13 cellular contexts compared by ENCODE assay signal in the genomic region with DNA sequence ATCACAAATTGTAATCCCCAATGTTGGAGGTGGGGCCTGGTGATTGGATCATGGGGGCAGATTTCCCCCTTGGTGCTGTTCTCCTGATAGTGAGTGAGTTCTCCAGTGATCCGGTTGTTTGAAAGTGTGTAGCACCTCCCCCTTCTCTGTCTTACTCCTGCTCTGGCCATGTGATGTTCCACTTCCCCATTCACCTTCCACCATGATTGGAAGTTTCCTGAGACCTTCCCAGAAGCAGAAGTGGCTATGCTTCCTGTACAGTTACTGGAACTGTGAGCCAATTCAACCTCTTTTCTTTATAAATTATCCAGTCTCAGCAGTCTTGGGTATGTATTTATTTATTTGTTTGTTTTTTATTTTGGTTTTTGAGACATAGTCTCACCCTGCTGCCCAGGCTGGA.
DNase-seq lines count a peak whose midpoint lies in the region; TF ChIP-seq lines count a peak whose summit lies in the region.
"Had no signal": no experiment of that assay in that cellular context is flagged by ENCODE, and none has a peak within 500 bp of the region (broad histone marks: within the 10 kb centered on the region; RNA-seq: fewer than 3 reads in every experiment).

No MANE protein-coding gene starts in this region.

- H3K9me3 ChIP-seq in neutrophil: no peaks in the 10 kb centered on the region
- H3K9me3 ChIP-seq: A549, BE2C had no signal

- H3K27ac ChIP-seq in neutrophil: peak overlapping the region; percentile 59
- H3K27ac ChIP-seq: A549 had no signal

- H3K4me1 ChIP-seq in neutrophil (ENCODE audit: control insufficient read depth in 1 of 2, insufficient read depth in 1 of 2, low read depth in 1 of 2, low read length in 1 of 2): peaks cover 37 to 43% of the 10 kb centered on the region in 2 experiments
- H3K4me1 ChIP-seq: A549, BE2C had no signal

- H3K4me3 ChIP-seq in neutrophil (ENCODE audit: low read depth in 1 of 2, low read length in 1 of 2): peak overlapping the region in 1 of 2 experiments; percentile 24
- H3K4me3 ChIP-seq: A549, GM23338 had no signal

- peaks cover 8% of the 10 kb centered on the region for H3K27me3 ChIP-seq in neutrophil
- H3K27me3 ChIP-seq: BE2C had no signal

- no peaks in the 10 kb centered on the region for H3K36me3 ChIP-seq in neutrophil
- H3K36me3 ChIP-seq: BE2C had no signal

- in situ Hi-C loops in KBM-7 (cut with MboI; ENCODE audit: low pct_unique_long_range_greater_than_20kb, low sequenced_read_pairs): no loop called here

- DNase-seq in GF-D8 (lab: John Stamatoyannopoulos, UW): peak; percentile 65
- DNase-seq in KBM-7: peak; percentile 31
- peak; percentile 59 for DNase-seq in MV-4-11 (lab: John Stamatoyannopoulos, UW)
- no peak for DNase-seq in NCI-H510A treated with DMSO at 0.1 percent for 48 hours (lab: John Stamatoyannopoulos, UW)
- DNase-seq in occipital lobe (lab: John Stamatoyannopoulos, UW): no peak
- no peak for DNase-seq in germinal center (ENCODE audit: low spot score)
- DNase-seq: BE2C; CD8-positive, alpha-beta memory T cell; DMS53; H7 had no signal

- no peak for TF ChIP-seq CTCF in neutrophil (IDR thresholded peaks at IDR 0.05)

Comparison
In these comparisons a context has a peak if more than half of its experiments do, and no peak if none do; other contexts are left out.
1. DNase-seq: peak in GF-D8 (single experiment), KBM-7 (single experiment) and MV-4-11 (single experiment); none in NCI-H510A treated with DMSO at 0.1 percent for 48 hours (single experiment), occipital lobe (single experiment) and germinal center (single experiment).